Comparison of ENCODE assay signal across 15 cellular contexts in the genomic region with DNA sequence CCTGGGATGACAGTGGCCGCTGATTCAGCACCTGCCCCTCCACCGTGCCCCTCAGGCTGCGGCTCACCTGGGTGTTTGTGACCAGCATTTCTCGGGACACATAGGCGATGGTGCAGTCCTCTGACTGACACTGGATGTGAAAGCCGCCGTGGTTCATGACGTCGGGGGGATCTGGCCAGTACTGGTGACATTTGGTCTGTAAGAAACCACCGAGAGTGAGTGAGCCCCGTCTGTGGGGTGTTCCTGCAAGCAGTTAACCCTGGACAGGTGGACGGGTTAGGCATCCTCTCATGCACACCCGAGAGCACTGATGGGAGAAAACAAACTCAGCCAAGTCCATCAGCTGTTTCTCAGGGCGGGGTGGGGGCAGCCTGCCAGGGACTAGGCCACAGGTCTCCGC.
DNase-seq lines count a peak whose midpoint lies in the region; ATAC-seq, FAIRE-seq and TF ChIP-seq lines count a peak whose summit lies in the region.
"Had no signal": no experiment of that assay in that cellular context is flagged by ENCODE, and none has a peak within 500 bp of the region (broad histone marks: within the 10 kb centered on the region; RNA-seq: fewer than 3 reads in every experiment).

No MANE protein-coding gene starts in this region.

- no peak for TF ChIP-seq EP300 in H1 (IDR thresholded peaks at IDR 0.05; ENCODE audit: borderline replicate concordance in 1 of 2, low read depth in 2 of 2, low read length in 2 of 2)

- peak overlapping the region; percentile 31; the same call in 1 of the 2 replicates for H4K8ac ChIP-seq in H1 (ENCODE audit: extremely low read depth, insufficient read depth, low read length)

- DNase-seq in G401 (ENCODE audit: low spot score): peak; percentile 10
- DNase-seq in GM20000 (ENCODE audit: low spot score): peak; percentile 17
- no peak for DNase-seq in H1 (ENCODE audit: low read depth in 1 of 2, low spot score in 2 of 2)
- no peak for DNase-seq in psoas muscle
- no peak for DNase-seq in left colon
- no peak for DNase-seq in dorsolateral prefrontal cortex
- DNase-seq in WERI-Rb-1: no peak
- DNase-seq: 8988T; CD4-positive, alpha-beta memory T cell; DMS153; DMS79; GF-D8; H9 had no signal

- no peak overlapping the region for H2BK120ac ChIP-seq in H1 (replicated peaks; ENCODE audit: low read depth, low read length)

- H3K4me1 ChIP-seq in H1 (replicated peaks in 1 of 4; ENCODE audit: control insufficient read depth in 3 of 4, insufficient read depth in 4 of 4, low read length in 3 of 4) (no peaks in the 10 kb centered on the region), psoas muscle (no peaks in the 10 kb centered on the region)

- no peak overlapping the region for H2BK20ac ChIP-seq in H1 (ENCODE audit: low read length)

- CTCF ChIA-PET in H1 (lab: Charles Lee; ENCODE audit: partially characterized antibody): no interaction called here

- no peak overlapping the region for H2BK12ac ChIP-seq in H1 (ENCODE audit: low read depth, low read length)

- H4K91ac ChIP-seq in H1 (replicated peaks; ENCODE audit: insufficient read length, low read length): no peak overlapping the region

- H2BK5ac ChIP-seq in H1 (ENCODE audit: low read depth, low read length): no peak overlapping the region

- peak in 3 of 4 donors; percentile 16 to 46 (median 23) for ATAC-seq in psoas muscle
- ATAC-seq in left colon: no peak
- ATAC-seq: GM23338 had no signal

- H3K18ac ChIP-seq in H1 (ENCODE audit: extremely low read depth, low read length): no peak overlapping the region

- no peak overlapping the region for H3K4me2 ChIP-seq in H1 (ENCODE audit: insufficient read depth in 1 of 2, low read depth in 2 of 2, low read length in 2 of 2)
- H3K4me2 ChIP-seq: BLaER1, GM23338 had no signal

- peaks cover 0 to 3% (median 1%) of the 10 kb centered on the region in 4 experiments; a peak in 4 of 8 replicates for H3K36me3 ChIP-seq in H1 (ENCODE audit: control insufficient read depth in 2 of 4, insufficient read depth in 4 of 4, low read length in 3 of 4)
- H3K36me3 ChIP-seq in psoas muscle (ENCODE audit: insufficient read depth in 1 of 2, low read depth in 1 of 2): peaks cover 0 to 100% of the 10 kb centered on the region in 2 donors
- H3K36me3 ChIP-seq in WERI-Rb-1: no peaks in the 10 kb centered on the region; the same call in 1 of the 2 replicates

- H3K9me3 ChIP-seq in H1 (ENCODE audit: insufficient read depth in 2 of 2, low read depth in 1 of 2, low read length in 1 of 2) (no peaks in the 10 kb centered on the region), psoas muscle (no peaks in the 10 kb centered on the region), WERI-Rb-1 (ENCODE audit: severe bottlenecking) (no peaks in the 10 kb centered on the region)

- no peak for TF ChIP-seq RAD21 in H1 (IDR thresholded peaks at IDR 0.05 in 1 of 2, conservative IDR thresholded peaks at IDR 0.05 in 1 of 2; ENCODE audit: low read depth in 2 of 2, low read length in 2 of 2)

- H2AFZ ChIP-seq in H1 (ENCODE audit: low read length): no peak overlapping the region
- H2AFZ ChIP-seq: GM23338 had no signal

- no peak for TF ChIP-seq POLR2A in H1 (IDR thresholded peaks at IDR 0.05; ENCODE audit: control extremely low read depth in 1 of 2, low read depth in 2 of 2, low read length in 2 of 2)

- H3K27ac ChIP-seq in H1 (ENCODE audit: low read depth, low read length) (no peak overlapping the region), psoas muscle (no peak overlapping the region), dorsolateral prefrontal cortex (no peak overlapping the region), WERI-Rb-1 (no peak overlapping the region)
- H3K27ac ChIP-seq: BLaER1 had no signal

- no peak overlapping the region for H3K56ac ChIP-seq in H1 (replicated peaks; ENCODE audit: insufficient read length, low read depth, low read length)

- H2AK5ac ChIP-seq in H1 (ENCODE audit: low read depth, low read length): no peak overlapping the region

- no peak overlapping the region for H3K14ac ChIP-seq in H1 (ENCODE audit: insufficient read length)

- TF ChIP-seq CTCF in GM20000 (IDR thresholded peaks at IDR 0.05; ENCODE audit: extremely low read depth, missing control alignments): no peak
- TF ChIP-seq CTCF in H1 (IDR thresholded peaks at IDR 0.05; ENCODE audit: control extremely low read depth in 1 of 3, insufficient read depth in 1 of 3, low read depth in 1 of 3, low read length in 3 of 3): no peak
- no peak for TF ChIP-seq CTCF in psoas muscle (IDR thresholded peaks at IDR 0.05)
- no peak for TF ChIP-seq CTCF in dorsolateral prefrontal cortex (IDR thresholded peaks at IDR 0.05 in 54 of 56, conservative IDR thresholded peaks at IDR 0.05 in 2 of 56; ENCODE audit: low read depth in 1 of 56, partially characterized antibody in 56 of 56)
- no peak for TF ChIP-seq CTCF in WERI-Rb-1 (IDR thresholded peaks at IDR 0.05; ENCODE audit: low read depth, low read length)

- H3K4ac ChIP-seq in H1 (replicated peaks; ENCODE audit: insufficient read length, low read depth, low read length): no peak overlapping the region

- no peak overlapping the region for H3K9ac ChIP-seq in H1 (replicated peaks in 1 of 4; ENCODE audit: extremely low read depth in 1 of 4, low read depth in 3 of 4, low read length in 3 of 4)
- H3K9ac ChIP-seq: BLaER1 had no signal

- no peaks in the 10 kb centered on the region; the same call in 1 of the 2 replicates for H3K79me1 ChIP-seq in H1 (ENCODE audit: low read depth, low read length)

- no peaks in the 10 kb centered on the region for H3K79me2 ChIP-seq in H1 (ENCODE audit: control insufficient read depth in 1 of 2, insufficient read depth in 2 of 2, low read length in 2 of 2)

- H4K20me1 ChIP-seq in H1 (replicated peaks in 1 of 2; ENCODE audit: control insufficient read depth in 1 of 2, insufficient read depth in 2 of 2, low read length in 2 of 2): no peaks in the 10 kb centered on the region
- H4K20me1 ChIP-seq: BLaER1 had no signal

- H3K4me3 ChIP-seq in H1 (ENCODE audit: extremely low read depth in 1 of 4, insufficient read depth in 2 of 4, low read depth in 3 of 4, low read length in 4 of 4) (no peak overlapping the region), psoas muscle (no peak overlapping the region), dorsolateral prefrontal cortex (no peak overlapping the region), WERI-Rb-1 (ENCODE audit: low read depth, low read length) (no peak overlapping the region)
- H3K4me3 ChIP-seq: BLaER1, GM23338 had no signal

- no peaks in the 10 kb centered on the region for H3K27me3 ChIP-seq in H1 (replicated peaks in 1 of 4; ENCODE audit: control insufficient read depth in 3 of 4, extremely low read depth in 1 of 4, insufficient read depth in 3 of 4, low read length in 3 of 4)
- no peaks in the 10 kb centered on the region for H3K27me3 ChIP-seq in psoas muscle (ENCODE audit: insufficient read depth in 3 of 3, low read length in 2 of 3)
- H3K27me3 ChIP-seq in dorsolateral prefrontal cortex: no peaks in the 10 kb centered on the region
- no peaks in the 10 kb centered on the region for H3K27me3 ChIP-seq in WERI-Rb-1 (ENCODE audit: insufficient read depth, low read depth, severe bottlenecking)
- H3K27me3 ChIP-seq: BLaER1 had no signal

- H4K5ac ChIP-seq in H1 (ENCODE audit: insufficient read length, low read depth, low read length): no peak overlapping the region

- FAIRE-seq in H1 (lab: Jason Lieb, UNC): no peak

- in situ Hi-C loops in G401 (cut with HindIII; ENCODE audit: low sequenced_read_pairs): no loop called here

- intact Hi-C loops in psoas muscle (cut with DNase I) (no loop called here), left colon (cut with DNase I, micrococcal nuclease) (no loop called here), dorsolateral prefrontal cortex (cut with DNase I) (no loop called here)

- POLR2A ChIA-PET in H1 (lab: Charles Lee; ENCODE audit: partially characterized antibody): no interaction called here

- H2BK15ac ChIP-seq in H1 (ENCODE audit: low read length): no peak overlapping the region

- H3K23me2 ChIP-seq in H1 (ENCODE audit: low read depth, low read length): no peaks in the 10 kb centered on the region

- 85% methylated on average over 15 of the region's 15 CpGs; no CpG with 5 or more reads in 1 of the 2 experiments for WGBS in H1 (ENCODE audit: extremely low coverage in 1 of 2, insufficient coverage in 1 of 2, insufficient read length in 1 of 2, insufficient replicate concordance in 2 of 2, low coverage in 1 of 2, low lambda C conversion rate in 2 of 2, missing lambda C conversion rate in 1 of 2), 2 experiments
- 66 to 73% (median 69%) methylated on average over 15 of the region's 15 CpGs for WGBS in psoas muscle, 3 donors

- H3K23ac ChIP-seq in H1 (ENCODE audit: insufficient read length): no peak overlapping the region

TF ChIP-seq in H1, 55 proteins besides CTCF, POLR2A, EP300 and RAD21:
- no peak for TF ChIP-seq HDAC2 (IDR thresholded peaks at IDR 0.05; ENCODE audit: borderline replicate concordance in 1 of 2, low read depth in 2 of 2, low read length in 2 of 2)
- no peak for TF ChIP-seq KDM4A (IDR thresholded peaks at IDR 0.05; ENCODE audit: low read depth, low read length, severe bottlenecking)
- no peak for TF ChIP-seq SP2 (IDR thresholded peaks at IDR 0.05; ENCODE audit: low read length)
- TF ChIP-seq, protein P1, sequence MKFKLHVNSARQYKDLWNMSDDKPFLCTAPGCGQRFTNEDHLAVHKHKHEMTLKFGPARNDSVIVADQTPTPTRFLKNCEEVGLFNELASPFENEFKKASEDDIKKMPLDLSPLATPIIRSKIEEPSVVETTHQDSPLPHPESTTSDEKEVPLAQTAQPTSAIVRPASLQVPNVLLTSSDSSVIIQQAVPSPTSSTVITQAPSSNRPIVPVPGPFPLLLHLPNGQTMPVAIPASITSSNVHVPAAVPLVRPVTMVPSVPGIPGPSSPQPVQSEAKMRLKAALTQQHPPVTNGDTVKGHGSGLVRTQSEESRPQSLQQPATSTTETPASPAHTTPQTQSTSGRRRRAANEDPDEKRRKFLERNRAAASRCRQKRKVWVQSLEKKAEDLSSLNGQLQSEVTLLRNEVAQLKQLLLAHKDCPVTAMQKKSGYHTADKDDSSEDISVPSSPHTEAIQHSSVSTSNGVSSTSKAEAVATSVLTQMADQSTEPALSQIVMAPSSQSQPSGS (IDR thresholded peaks at IDR 0.05; ENCODE audit: low read length): no peak

Comparison
In these comparisons a context has a peak if more than half of its experiments do, and no peak if none do; other contexts are left out.
1. DNase-seq: peak in G401 (single experiment) and GM20000 (single experiment); none in H1 (0 of 2), psoas muscle (0 of 2), left colon (0 of 2), dorsolateral prefrontal cortex (0 of 10) and WERI-Rb-1 (single experiment).